In genomic region chr3:72951259-72951722, GRCh38 we compare ENCODE assay signal across 10 cellular contexts. TPM values are rescaled to one million over a fixed set of nuclear protein-coding genes. Genes with fewer than 3 reads are reported as not detected.
DNase-seq lines count a peak whose midpoint lies in the region; ATAC-seq and TF ChIP-seq lines count a peak whose summit lies in the region.
"Had no signal": no experiment of that assay in that cellular context is flagged by ENCODE, and none has a peak within 500 bp of the region (broad histone marks: within the 10 kb centered on the region; RNA-seq: fewer than 3 reads in every experiment).

No MANE protein-coding gene starts in this region.

- H3K27ac Mint-ChIP-seq in activated naive CD8-positive, alpha-beta T cell treated with anti-CD3 and anti-CD28 coated beads, Interleukin-2, amount 10 ng/mL, durations not matched to agents 7 days and 5 days = no peak overlapping the region
- no peak overlapping the region for H3K27ac Mint-ChIP-seq in activated naive CD8-positive, alpha-beta T cell treated with anti-CD3 and anti-CD28 coated beads for 36 hours
- no peak overlapping the region for H3K27ac Mint-ChIP-seq in activated CD8-positive, alpha-beta memory T cell treated with anti-CD3 and anti-CD28 coated beads, Interleukin-2, amount 10 ng/mL, durations not matched to agents 7 days and 5 days

- CTCF ChIA-PET in activated CD8-positive, alpha-beta memory T cell treated with anti-CD3 and anti-CD28 coated beads, Interleukin-2, amount 10 ng/mL, durations not matched to agents 7 days and 5 days (lab: Charles Lee) = no interaction called here

- peak overlapping the region; percentile 96 for H3K27ac ChIP-seq in temporal lobe (ENCODE audit: low read depth, low read length)
- H3K27ac ChIP-seq in WERI-Rb-1 = no peak overlapping the region

- H3K4me3 Mint-ChIP-seq in activated naive CD8-positive, alpha-beta T cell treated with anti-CD3 and anti-CD28 coated beads, Interleukin-2, amount 10 ng/mL, durations not matched to agents 7 days and 5 days = no peak overlapping the region
- no peak overlapping the region for H3K4me3 Mint-ChIP-seq in activated naive CD8-positive, alpha-beta T cell treated with anti-CD3 and anti-CD28 coated beads for 36 hours
- no peak overlapping the region for H3K4me3 Mint-ChIP-seq in activated CD8-positive, alpha-beta memory T cell treated with anti-CD3 and anti-CD28 coated beads, Interleukin-2, amount 10 ng/mL, durations not matched to agents 7 days and 5 days

- peaks cover 13% of the 10 kb centered on the region for H3K4me1 Mint-ChIP-seq in activated naive CD8-positive, alpha-beta T cell treated with anti-CD3 and anti-CD28 coated beads, Interleukin-2, amount 10 ng/mL, durations not matched to agents 7 days and 5 days
- H3K4me1 Mint-ChIP-seq in activated naive CD8-positive, alpha-beta T cell treated with anti-CD3 and anti-CD28 coated beads for 36 hours = peaks cover 16% of the 10 kb centered on the region
- peaks cover 22% of the 10 kb centered on the region for H3K4me1 Mint-ChIP-seq in activated CD8-positive, alpha-beta memory T cell treated with anti-CD3 and anti-CD28 coated beads, Interleukin-2, amount 10 ng/mL, durations not matched to agents 7 days and 5 days

- POLR2A ChIA-PET in activated naive CD8-positive, alpha-beta T cell treated with anti-CD3 and anti-CD28 coated beads, Interleukin-2, amount 10 ng/mL, durations not matched to agents 7 days and 5 days (lab: Charles Lee) = no interaction called here

- H3K4me3 ChIP-seq in WERI-Rb-1 (ENCODE audit: low read depth, low read length) = no peak overlapping the region

- no peak for DNase-seq in activated naive CD8-positive, alpha-beta T cell treated with anti-CD3 and anti-CD28 coated beads, Interleukin-2, amount 10 ng/mL, durations not matched to agents 7 days and 5 days
- no peak for DNase-seq in activated naive CD8-positive, alpha-beta T cell treated with anti-CD3 and anti-CD28 coated beads for 36 hours
- DNase-seq in activated CD8-positive, alpha-beta memory T cell treated with anti-CD3 and anti-CD28 coated beads, Interleukin-2, amount 10 ng/mL, durations not matched to agents 7 days and 5 days = no peak
- no peak for DNase-seq in erythroblast (lab: John Stamatoyannopoulos, UW)
- no peak for DNase-seq in WERI-Rb-1
- DNase-seq: activated CD4-positive, alpha-beta T cell treated with anti-CD3 and anti-CD28 coated beads, Interleukin-2, amount 50 U/mL, for 48 hours; NCI-H748 treated with DMSO at 0.1 percent for 48 hours had no signal

- H3K27me3 ChIP-seq in WERI-Rb-1 (ENCODE audit: insufficient read depth, low read depth, severe bottlenecking) = no peaks in the 10 kb centered on the region

- peak; percentile 60 for ATAC-seq in activated naive CD8-positive, alpha-beta T cell treated with anti-CD3 and anti-CD28 coated beads, Interleukin-2, amount 10 ng/mL, durations not matched to agents 7 days and 5 days (ENCODE audit: low read depth)
- ATAC-seq in HG02642 (IDR thresholded peaks at IDR 0.05; ENCODE audit: poor library complexity, unreplicated experiment) = peak; percentile 72
- ATAC-seq in activated CD8-positive, alpha-beta memory T cell treated with anti-CD3 and anti-CD28 coated beads, Interleukin-2, amount 10 ng/mL, durations not matched to agents 7 days and 5 days = peak; percentile 47
- ATAC-seq in HG02678 (IDR thresholded peaks at IDR 0.05; ENCODE audit: unreplicated experiment) = no peak

- H3K36me3 ChIP-seq in WERI-Rb-1 = no peaks in the 10 kb centered on the region

- peaks cover 7% of the 10 kb centered on the region for H3K27me3 Mint-ChIP-seq in activated naive CD8-positive, alpha-beta T cell treated with anti-CD3 and anti-CD28 coated beads, Interleukin-2, amount 10 ng/mL, durations not matched to agents 7 days and 5 days
- H3K27me3 Mint-ChIP-seq in activated naive CD8-positive, alpha-beta T cell treated with anti-CD3 and anti-CD28 coated beads for 36 hours = peaks cover 7% of the 10 kb centered on the region
- H3K27me3 Mint-ChIP-seq in activated CD8-positive, alpha-beta memory T cell treated with anti-CD3 and anti-CD28 coated beads, Interleukin-2, amount 10 ng/mL, durations not matched to agents 7 days and 5 days = peaks cover 3% of the 10 kb centered on the region

- no peaks in the 10 kb centered on the region for H3K9me3 ChIP-seq in WERI-Rb-1 (ENCODE audit: severe bottlenecking)

- TF ChIP-seq CTCF in WERI-Rb-1 (IDR thresholded peaks at IDR 0.05; ENCODE audit: low read depth, low read length) = no peak

- H3K36me3 Mint-ChIP-seq in activated naive CD8-positive, alpha-beta T cell treated with anti-CD3 and anti-CD28 coated beads, Interleukin-2, amount 10 ng/mL, durations not matched to agents 7 days and 5 days = no peaks in the 10 kb centered on the region
- no peaks in the 10 kb centered on the region for H3K36me3 Mint-ChIP-seq in activated naive CD8-positive, alpha-beta T cell treated with anti-CD3 and anti-CD28 coated beads for 36 hours
- no peaks in the 10 kb centered on the region for H3K36me3 Mint-ChIP-seq in activated CD8-positive, alpha-beta memory T cell treated with anti-CD3 and anti-CD28 coated beads, Interleukin-2, amount 10 ng/mL, durations not matched to agents 7 days and 5 days

- no peak for TF ChIP-seq POLR2A in erythroblast (IDR thresholded peaks at IDR 0.05; ENCODE audit: low read length)

- no peaks in the 10 kb centered on the region for H3K9me3 Mint-ChIP-seq in activated naive CD8-positive, alpha-beta T cell treated with anti-CD3 and anti-CD28 coated beads, Interleukin-2, amount 10 ng/mL, durations not matched to agents 7 days and 5 days
- no peaks in the 10 kb centered on the region for H3K9me3 Mint-ChIP-seq in activated naive CD8-positive, alpha-beta T cell treated with anti-CD3 and anti-CD28 coated beads for 36 hours
- H3K9me3 Mint-ChIP-seq in activated CD8-positive, alpha-beta memory T cell treated with anti-CD3 and anti-CD28 coated beads, Interleukin-2, amount 10 ng/mL, durations not matched to agents 7 days and 5 days (ENCODE audit: low read depth) = no peaks in the 10 kb centered on the region

RNA-seq across cellular contexts. Expression of gene PPP4R2, which starts 45.3 kb away (rescaled TPM):
- total RNA-seq in activated naive CD8-positive, alpha-beta T cell treated with anti-CD3 and anti-CD28 coated beads, Interleukin-2, amount 10 ng/mL, durations not matched to agents 7 days and 5 days = 10 to 100 TPM; 66.3 to 72.0 TPM
- total RNA-seq in activated naive CD8-positive, alpha-beta T cell treated with anti-CD3 and anti-CD28 coated beads for 36 hours = 100 to 1,000 TPM in 1 of 2 experiments, 10 to 100 TPM in 1; 99.3 to 102 TPM
- 100 to 1,000 TPM in 1 of 2 experiments, 10 to 100 TPM in 1; 76.0 to 118 TPM for total RNA-seq in activated CD8-positive, alpha-beta memory T cell treated with anti-CD3 and anti-CD28 coated beads, Interleukin-2, amount 10 ng/mL, durations not matched to agents 7 days and 5 days
- 80.4 TPM for total RNA-seq in temporal lobe
